1 cellular context compared by ENCODE assay signal in the genomic region with DNA sequence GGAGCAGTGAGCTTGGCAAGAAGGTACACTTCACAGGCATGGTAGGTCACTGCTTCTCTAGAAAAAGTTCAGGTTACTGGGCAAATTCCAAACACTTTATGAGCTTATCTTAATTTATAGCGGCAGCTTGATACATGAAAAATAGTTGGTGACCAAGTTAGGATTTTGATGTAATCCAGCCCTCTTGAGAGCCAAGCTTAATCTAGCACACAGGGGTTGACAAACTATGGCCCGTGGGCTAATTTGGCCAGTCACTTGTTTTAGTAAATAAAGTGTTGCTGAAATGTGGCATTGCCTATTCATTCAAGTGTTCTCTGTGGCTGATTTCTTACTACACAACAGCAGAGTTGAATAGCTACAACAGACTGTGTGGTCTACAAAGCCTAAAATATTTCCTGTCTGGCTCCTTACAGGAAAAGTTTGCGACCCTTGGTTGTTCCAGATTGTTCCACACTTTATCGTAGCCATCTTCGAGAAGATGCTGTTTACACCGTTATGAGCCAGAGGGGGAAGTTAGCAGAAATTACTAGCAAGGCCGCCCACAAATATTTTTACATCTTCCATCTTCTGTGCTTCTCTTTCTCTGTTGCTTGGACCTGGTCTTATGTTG.
TF ChIP-seq lines count a peak whose summit lies in the region.

No MANE protein-coding gene starts in this region.

TF ChIP-seq in endothelial cell of umbilical vein, 7 proteins besides CTCF, POLR2A, EP300 and RAD21:
- no peak for TF ChIP-seq EZH2 (IDR thresholded peaks at IDR 0.05; ENCODE audit: borderline replicate concordance, low read depth, low read length, severe bottlenecking)
